15 cellular contexts compared by ENCODE assay signal in genomic region chr7:27916372-27916771, GRCh38.
DNase-seq lines count a peak whose midpoint lies in the region; ATAC-seq, FAIRE-seq and TF ChIP-seq lines count a peak whose summit lies in the region.
"Had no signal": no experiment of that assay in that cellular context is flagged by ENCODE, and none has a peak within 500 bp of the region (broad histone marks: within the 10 kb centered on the region; RNA-seq: fewer than 3 reads in every experiment).

No MANE protein-coding gene starts in this region.

- H2AFZ ChIP-seq in HCT116 (ENCODE audit: low read depth, low read length, poor library complexity, severe bottlenecking), result no peak overlapping the region

- TF ChIP-seq EP300 in A549 (IDR thresholded peaks at IDR 0.05), result no peak

- no peak overlapping the region for H3K4me3 Mint-ChIP-seq in activated CD4-positive, alpha-beta T cell treated with anti-CD3 and anti-CD28 coated beads, Interleukin-2, amount 10 ng/mL, durations not matched to agents 7 days and 5 days

- H3K4me3 ChIP-seq in A549, result no peak overlapping the region
- H3K4me3 ChIP-seq in HCT116 (replicated peaks in 1 of 2; ENCODE audit: low read depth in 1 of 2, low read length in 2 of 2), result no peak overlapping the region
- no peak overlapping the region for H3K4me3 ChIP-seq in bronchial epithelial cell (ENCODE audit: low read depth, low read length)
- no peak overlapping the region for H3K4me3 ChIP-seq in lower lobe of right lung

- RAD21 ChIA-PET in HCT116 (lab: Charles Lee; ENCODE audit: low non-redundant PET in 1 of 2, low total read pairs in 2 of 2, uncharacterized antibody in 2 of 2, unreplicated experiment in 2 of 2), result no interaction called here

- TF ChIP-seq RAD21 in A549 (conservative IDR thresholded peaks at IDR 0.05 in 1 of 2, IDR thresholded peaks at IDR 0.05 in 1 of 2) (no peak), HCT116 (IDR thresholded peaks at IDR 0.05; ENCODE audit: low read depth) (no peak)

- H3K9me2 ChIP-seq in HCT116 (ENCODE audit: insufficient read depth), result no peaks in the 10 kb centered on the region

- no peaks in the 10 kb centered on the region for H3K36me3 Mint-ChIP-seq in activated CD4-positive, alpha-beta T cell treated with anti-CD3 and anti-CD28 coated beads, Interleukin-2, amount 10 ng/mL, durations not matched to agents 7 days and 5 days (ENCODE audit: low read depth)

- POLR2A ChIA-PET in A549 (lab: Yijun Ruan, JAX) (no interaction called here), HCT116 (lab: Charles Lee) (no interaction called here)
- POLR2A ChIA-PET in activated CD4-positive, alpha-beta T cell treated with anti-CD3 and anti-CD28 coated beads, Interleukin-2, amount 10 ng/mL, durations not matched to agents 7 days and 5 days (lab: Charles Lee), result no interaction called here

- ATAC-seq in A549, result no peak
- ATAC-seq in HCT116, result peak; percentile 70
- peak; percentile 20 to 52 for ATAC-seq in lower lobe of right lung

- TF ChIP-seq POLR2A in A549 (IDR thresholded peaks at IDR 0.05; ENCODE audit: low read length) (no peak), HCT116 (IDR thresholded peaks at IDR 0.05; ENCODE audit: borderline replicate concordance, extremely low read depth, insufficient read depth, insufficient read length) (no peak)

- no peak overlapping the region for H3K9ac ChIP-seq in HCT116 (ENCODE audit: low read length)

- no peaks in the 10 kb centered on the region for H4K20me1 ChIP-seq in HCT116 (ENCODE audit: insufficient read depth)

- intact Hi-C loops in HCT116 (cut with micrococcal nuclease) (loop anchor here (10.0 kb wide), 1 partner anchor 342 kb away; no protein-coding TSS in a partner anchor), lower lobe of right lung (cut with DNase I) (no loop called here)

- TF ChIP-seq CTCF in A549 (IDR thresholded peaks at IDR 0.05), result no peak
- no peak for TF ChIP-seq CTCF in HCT116 (IDR thresholded peaks at IDR 0.05 in 2 of 3, conservative IDR thresholded peaks at IDR 0.05 in 1 of 3; ENCODE audit: borderline replicate concordance in 1 of 3, insufficient read depth in 1 of 3, low read depth in 2 of 3, low read length in 2 of 3)
- TF ChIP-seq CTCF in bronchial epithelial cell (IDR thresholded peaks at IDR 0.05; ENCODE audit: insufficient read depth, low read length, severe bottlenecking), result no peak
- no peak for TF ChIP-seq CTCF in lower lobe of right lung (IDR thresholded peaks at IDR 0.05)

- no peaks in the 10 kb centered on the region for H3K27me3 Mint-ChIP-seq in activated CD4-positive, alpha-beta T cell treated with anti-CD3 and anti-CD28 coated beads, Interleukin-2, amount 10 ng/mL, durations not matched to agents 7 days and 5 days

- H3K79me2 ChIP-seq in HCT116 (ENCODE audit: insufficient read depth, low read length), result no peaks in the 10 kb centered on the region

- H3K27ac ChIP-seq in A549, result no peak overlapping the region
- no peak overlapping the region for H3K27ac ChIP-seq in HCT116 (ENCODE audit: low read depth, low read length)
- H3K27ac ChIP-seq in lower lobe of right lung, result no peak overlapping the region

- H3K9me3 ChIP-seq in A549, result no peaks in the 10 kb centered on the region
- no peaks in the 10 kb centered on the region for H3K9me3 ChIP-seq in HCT116 (ENCODE audit: control insufficient read depth in 1 of 2, insufficient read depth in 1 of 2, low read depth in 1 of 2, low read length in 2 of 2)
- no peaks in the 10 kb centered on the region for H3K9me3 ChIP-seq in lower lobe of right lung

- H3K27ac Mint-ChIP-seq in activated CD4-positive, alpha-beta T cell treated with anti-CD3 and anti-CD28 coated beads, Interleukin-2, amount 10 ng/mL, durations not matched to agents 7 days and 5 days, result no peak overlapping the region

- H3K36me3 ChIP-seq in HCT116 (ENCODE audit: control insufficient read depth in 1 of 2, insufficient read depth in 2 of 2, low read length in 2 of 2) (no peaks in the 10 kb centered on the region), bronchial epithelial cell (ENCODE audit: control insufficient read depth, insufficient read depth, low read length) (no peaks in the 10 kb centered on the region), lower lobe of right lung (no peaks in the 10 kb centered on the region)

- H3K4me1 ChIP-seq in A549 (peaks cover 36% of the 10 kb centered on the region), HCT116 (ENCODE audit: control insufficient read depth in 1 of 2, insufficient read depth in 2 of 2, low read length in 2 of 2) (peaks cover 6 to 37% of the 10 kb centered on the region in 2 experiments; a peak in 2 of 4 replicates), lower lobe of right lung (peaks cover 7% of the 10 kb centered on the region)

- H3K9me3 Mint-ChIP-seq in activated CD4-positive, alpha-beta T cell treated with anti-CD3 and anti-CD28 coated beads, Interleukin-2, amount 10 ng/mL, durations not matched to agents 7 days and 5 days, result no peaks in the 10 kb centered on the region

- DNase-seq in A549 (ENCODE audit: low read depth in 1 of 2, low spot score in 1 of 2) (peak in 1 of 2 experiments; percentile 15), HCT116 (ENCODE audit: low read depth, low spot score) (peak; percentile 44), bronchial epithelial cell (ENCODE audit: low read depth) (peak; percentile 92), lower lobe of right lung (no peak), NCI-H1417 (lab: John Stamatoyannopoulos, UW) (no peak), GOT3 (lab: John Stamatoyannopoulos, UW) (no peak)
- no peak for DNase-seq in activated CD4-positive, alpha-beta T cell treated with anti-CD3 and anti-CD28 coated beads, Interleukin-2, amount 10 ng/mL, durations not matched to agents 7 days and 5 days
- no peak for DNase-seq in stimulated activated CD4-positive, alpha-beta T cell treated with anti-CD3 and anti-CD28 coated beads, Interleukin-15, amount 100 ng/mL, for 24 hours
- DNase-seq: C1 segment of cervical spinal cord, H7, MV-4-11, NCI-H1436, NCI-H2029 treated with DMSO at 0.1 percent for 48 hours, SHP77 had no signal

- H3K4me1 Mint-ChIP-seq in activated CD4-positive, alpha-beta T cell treated with anti-CD3 and anti-CD28 coated beads, Interleukin-2, amount 10 ng/mL, durations not matched to agents 7 days and 5 days, result peaks cover 3% of the 10 kb centered on the region

- H3K27me3 ChIP-seq in HCT116 (ENCODE audit: insufficient read depth, low read length), result no peaks in the 10 kb centered on the region
- H3K27me3 ChIP-seq in bronchial epithelial cell (ENCODE audit: control insufficient read depth, insufficient read depth, low read length), result no peaks in the 10 kb centered on the region
- H3K27me3 ChIP-seq in lower lobe of right lung (ENCODE audit: low read depth), result no peaks in the 10 kb centered on the region

- WGBS in A549 (ENCODE audit: missing lambda C conversion rate), result 91% methylated on average over 1 of the region's 1 CpG

- no TSS peak for BruUV-seq in HCT116 (replicated peaks; lab: Mats Ljungman, UMichigan)

- H3K4me2 ChIP-seq in A549, result no peak overlapping the region
- peak overlapping the region; percentile 57 for H3K4me2 ChIP-seq in HCT116 (ENCODE audit: low read length)

- FAIRE-seq in A549 (lab: Jason Lieb, UNC) (no peak), bronchial epithelial cell (lab: Jason Lieb, UNC) (no peak)
- FAIRE-seq: RCC 7860 had no signal

- CTCF ChIA-PET in A549 (lab: Yijun Ruan, JAX), result interaction anchor here (1.4 to 1.7 kb wide), 2 partner anchors 104 to 706 kb away, joined by 3 to 7 read pairs; no protein-coding TSS in a partner anchor
- CTCF ChIA-PET in HCT116 (lab: Charles Lee), result interaction anchor here (0.6 kb wide), 1 partner anchor 18 kb away, joined by 3 read pairs; no protein-coding TSS in a partner anchor
- CTCF ChIA-PET in activated CD4-positive, alpha-beta T cell treated with anti-CD3 and anti-CD28 coated beads, Interleukin-2, amount 10 ng/mL, durations not matched to agents 7 days and 5 days (lab: Charles Lee), result no interaction called here

TF ChIP-seq in A549, 52 proteins besides CTCF, POLR2A, EP300 and RAD21:
- TF ChIP-seq FOSL2 (IDR thresholded peaks at IDR 0.05) (no peak), FOSL2 (CRISPR knock-in tag; IDR thresholded peaks at IDR 0.05) (peak; percentile 57; the same call in 1 of the 2 replicates), ZFP36 (IDR thresholded peaks at IDR 0.05; ENCODE audit: borderline replicate concordance, partially characterized antibody) (no peak)

TF ChIP-seq in HCT116, 20 proteins besides CTCF, POLR2A, EP300 and RAD21:
- no peak for TF ChIP-seq EGR1 (IDR thresholded peaks at IDR 0.05; ENCODE audit: low read depth)
- TF ChIP-seq FOSL1 (IDR thresholded peaks at IDR 0.05; ENCODE audit: low read depth), result peak; percentile 70
- no peak for TF ChIP-seq EZH2phosphoT487 (IDR thresholded peaks at IDR 0.05; ENCODE audit: borderline replicate concordance)
- peak; percentile 72 for TF ChIP-seq JUND (IDR thresholded peaks at IDR 0.05)
- TF ChIP-seq MAX (IDR thresholded peaks at IDR 0.05), result no peak
- peak; percentile 33; the same call in 1 of the 2 replicates for TF ChIP-seq SP1 (IDR thresholded peaks at IDR 0.05; ENCODE audit: low read depth)
- TF ChIP-seq CBX3 (IDR thresholded peaks at IDR 0.05; ENCODE audit: low read depth), result peak; percentile 84

Comparison
In these comparisons a context has a peak if more than half of its experiments do, and no peak if none do; other contexts are left out.
1. ATAC-seq: peak in HCT116 (single experiment) and lower lobe of right lung (2 of 2); none in A549 (0 of 2).
2. DNase-seq: peak in HCT116 (single experiment) and bronchial epithelial cell (single experiment); none in lower lobe of right lung (single experiment), NCI-H1417 (0 of 3), GOT3 (single experiment), activated CD4-positive, alpha-beta T cell treated with anti-CD3 and anti-CD28 coated beads, Interleukin-2, amount 10 ng/mL, durations not matched to agents 7 days and 5 days (single experiment) and stimulated activated CD4-positive, alpha-beta T cell treated with anti-CD3 and anti-CD28 coated beads, Interleukin-15, amount 100 ng/mL, for 24 hours (single experiment).